ENCODE assay signal across 19 cellular contexts in genomic region chr1:219931033-219931432, GRCh38. TPM values are rescaled to one million over a fixed set of nuclear protein-coding genes. Genes with fewer than 3 reads are reported as not detected.
"Had no signal": no experiment of that assay in that cellular context is flagged by ENCODE, and none has a peak within 500 bp of the region (broad histone marks: within the 10 kb centered on the region; RNA-seq: fewer than 3 reads in every experiment).

No MANE protein-coding gene starts in this region.

- ATAC-seq: foreskin keratinocyte, lower lobe of right lung, right cardiac atrium, upper lobe of right lung had no signal

- H3K36me3 ChIP-seq: ascending aorta, lower lobe of right lung, thoracic aorta, upper lobe of right lung had no signal

- H3K27ac ChIP-seq: ascending aorta, foreskin keratinocyte, lower lobe of right lung, thoracic aorta, upper lobe of right lung had no signal

- H3K4me1 ChIP-seq: ascending aorta, foreskin keratinocyte had no signal

- FAIRE-seq: bronchial epithelial cell had no signal

- H3K4me3 Mint-ChIP-seq: dendritic cell treated with granulocyte-macrophage colony-stimulating factor and Interleukin-4, amounts not matched to agents 40 ng/mL and 50 ng/mL, for 4 days; immature natural killer cell had no signal

- DNase-seq: activated CD4-positive, alpha-beta T cell treated with anti-CD3 and anti-CD28 coated beads for 1 hour; activated CD4-positive, alpha-beta T cell treated with anti-CD3 and anti-CD28 coated beads, Interleukin-2, amount 50 U/mL, for 4 hours; activated naive CD4-positive, alpha-beta T cell treated with Interleukin-2 at 50 U/mL for 16 hours; activated T-cell treated with anti-CD3 and anti-CD28 coated beads for 4 hours; effector memory CD4-positive, alpha-beta T cell; foreskin keratinocyte; glutamatergic neuron; immature natural killer cell; lower lobe of right lung; occipital lobe; right cardiac atrium; T-helper 9 cell; upper lobe of right lung had no signal

- H3K9me3 ChIP-seq: ascending aorta, lower lobe of right lung, thoracic aorta, upper lobe of right lung had no signal

- H3K27ac Mint-ChIP-seq: dendritic cell treated with granulocyte-macrophage colony-stimulating factor and Interleukin-4, amounts not matched to agents 40 ng/mL and 50 ng/mL, for 4 days; immature natural killer cell; nephron had no signal

- H3K36me3 Mint-ChIP-seq: immature natural killer cell had no signal

- H3K9me3 Mint-ChIP-seq: dendritic cell treated with granulocyte-macrophage colony-stimulating factor and Interleukin-4, amounts not matched to agents 40 ng/mL and 50 ng/mL, for 4 days; nephron had no signal

- H3K4me3 ChIP-seq: ascending aorta, lower lobe of right lung, thoracic aorta, upper lobe of right lung had no signal

RNA-seq across cellular contexts. Expression of gene SLC30A10, which starts 2.7 kb away (rescaled TPM):
- total RNA-seq: ascending aorta, bronchial epithelial cell, foreskin keratinocyte, lower lobe of right lung, posterior vena cava, right cardiac atrium, thoracic aorta, upper lobe of right lung had no signal
- polyA plus RNA-seq: foreskin keratinocyte, immature natural killer cell, right cardiac atrium had no signal
